Comparison of ENCODE assay signal across 8 cellular contexts in genomic region chr19:39834287-39834841, GRCh38. TPM values are rescaled to one million over a fixed set of nuclear protein-coding genes. Genes with fewer than 3 reads are reported as not detected.
DNase-seq lines count a peak whose midpoint lies in the region; ATAC-seq lines count a peak whose summit lies in the region.

No MANE protein-coding gene starts in this region.

- peak overlapping the region; percentile 41 for H3K9ac ChIP-seq in iPS-15b (ENCODE audit: low read depth, low read length)

- peaks cover 57% of the 10 kb centered on the region for H3K36me3 Mint-ChIP-seq in activated T-helper 1 cell treated with anti-CD3 and anti-CD28 coated beads, Interleukin-12 subunit alpha, Interleukin-12 subunit beta, Interleukin-2, Interleukin-4 antibody, amounts not matched to agents 30 ng/mL and 10 ng/mL and 1 ng/mL, durations not matched to agents 14 hours and 24 hours and 36 hours (ENCODE audit: low read depth)

- DNase-seq in NCI-H82 (lab: John Stamatoyannopoulos, UW), result peak; percentile 53
- no peak for DNase-seq in NCI-H82 treated with DMSO at 0.1 percent for 48 hours (lab: John Stamatoyannopoulos, UW; ENCODE audit: unreplicated experiment)
- DNase-seq in activated T-helper 1 cell treated with anti-CD3 and anti-CD28 coated beads, Interleukin-12 subunit alpha, Interleukin-12 subunit beta, Interleukin-2, Interleukin-4 antibody, amounts not matched to agents 30 ng/mL and 10 ng/mL and 1 ng/mL, durations not matched to agents 14 hours and 24 hours and 36 hours (ENCODE audit: low spot score), result no peak
- no peak for DNase-seq in stimulated activated naive CD8-positive, alpha-beta T cell treated with anti-CD3 and anti-CD28 coated beads, Interleukin-15, amount 100 ng/mL, for 72 hours
- no peak for DNase-seq in T1000 (lab: John Stamatoyannopoulos, UW)
- DNase-seq in SKM-1 (lab: John Stamatoyannopoulos, UW; ENCODE audit: unreplicated experiment), result no peak
- no peak for DNase-seq in NCI-H146 treated with DMSO at 0.1 percent for 48 hours (lab: John Stamatoyannopoulos, UW; ENCODE audit: unreplicated experiment)

- H3K4me1 Mint-ChIP-seq in activated T-helper 1 cell treated with anti-CD3 and anti-CD28 coated beads, Interleukin-12 subunit alpha, Interleukin-12 subunit beta, Interleukin-2, Interleukin-4 antibody, amounts not matched to agents 30 ng/mL and 10 ng/mL and 1 ng/mL, durations not matched to agents 14 hours and 24 hours and 36 hours (ENCODE audit: low read depth), result peaks cover 32% of the 10 kb centered on the region
- peaks cover 48% of the 10 kb centered on the region for H3K4me1 Mint-ChIP-seq in stimulated activated naive CD8-positive, alpha-beta T cell treated with anti-CD3 and anti-CD28 coated beads, Interleukin-15, amount 100 ng/mL, for 72 hours

- no peak for ATAC-seq in stimulated activated naive CD8-positive, alpha-beta T cell treated with anti-CD3 and anti-CD28 coated beads, Interleukin-15, amount 100 ng/mL, for 72 hours

- no peaks in the 10 kb centered on the region for H3K9me3 ChIP-seq in iPS-15b (ENCODE audit: control insufficient read depth, insufficient read depth, low read length)

- no peaks in the 10 kb centered on the region for H3K27me3 ChIP-seq in iPS-15b (ENCODE audit: control insufficient read depth, insufficient read depth, low read length)

- intact Hi-C loops in activated T-helper 1 cell treated with anti-CD3 and anti-CD28 coated beads, Interleukin-12 subunit alpha, Interleukin-12 subunit beta, Interleukin-2, Interleukin-4 antibody, amounts not matched to agents 30 ng/mL and 10 ng/mL and 1 ng/mL, durations not matched to agents 14 hours and 24 hours and 36 hours (cut with micrococcal nuclease), result loop anchor here (1.0 kb wide), 1 partner anchor 12 kb away; the partner anchor contains the start of gene FBL

- H3K27me3 Mint-ChIP-seq in activated T-helper 1 cell treated with anti-CD3 and anti-CD28 coated beads, Interleukin-12 subunit alpha, Interleukin-12 subunit beta, Interleukin-2, Interleukin-4 antibody, amounts not matched to agents 30 ng/mL and 10 ng/mL and 1 ng/mL, durations not matched to agents 14 hours and 24 hours and 36 hours (ENCODE audit: insufficient read depth), result no peaks in the 10 kb centered on the region
- H3K27me3 Mint-ChIP-seq in stimulated activated naive CD8-positive, alpha-beta T cell treated with anti-CD3 and anti-CD28 coated beads, Interleukin-15, amount 100 ng/mL, for 72 hours, result no peaks in the 10 kb centered on the region

- H3K4me3 ChIP-seq in iPS-15b (ENCODE audit: low read depth, low read length), result no peak overlapping the region

- peak overlapping the region; percentile 78 for H3K27ac Mint-ChIP-seq in activated T-helper 1 cell treated with anti-CD3 and anti-CD28 coated beads, Interleukin-12 subunit alpha, Interleukin-12 subunit beta, Interleukin-2, Interleukin-4 antibody, amounts not matched to agents 30 ng/mL and 10 ng/mL and 1 ng/mL, durations not matched to agents 14 hours and 24 hours and 36 hours
- peak overlapping the region; percentile 19 to 85 for H3K27ac Mint-ChIP-seq in stimulated activated naive CD8-positive, alpha-beta T cell treated with anti-CD3 and anti-CD28 coated beads, Interleukin-15, amount 100 ng/mL, for 72 hours

- H3K9me3 Mint-ChIP-seq in activated T-helper 1 cell treated with anti-CD3 and anti-CD28 coated beads, Interleukin-12 subunit alpha, Interleukin-12 subunit beta, Interleukin-2, Interleukin-4 antibody, amounts not matched to agents 30 ng/mL and 10 ng/mL and 1 ng/mL, durations not matched to agents 14 hours and 24 hours and 36 hours, result no peaks in the 10 kb centered on the region
- H3K9me3 Mint-ChIP-seq in stimulated activated naive CD8-positive, alpha-beta T cell treated with anti-CD3 and anti-CD28 coated beads, Interleukin-15, amount 100 ng/mL, for 72 hours, result no peaks in the 10 kb centered on the region

- H3K36me3 ChIP-seq in iPS-15b (ENCODE audit: control insufficient read depth, insufficient read depth, low read length), result peaks cover 50% of the 10 kb centered on the region

- H3K4me3 Mint-ChIP-seq in activated T-helper 1 cell treated with anti-CD3 and anti-CD28 coated beads, Interleukin-12 subunit alpha, Interleukin-12 subunit beta, Interleukin-2, Interleukin-4 antibody, amounts not matched to agents 30 ng/mL and 10 ng/mL and 1 ng/mL, durations not matched to agents 14 hours and 24 hours and 36 hours, result peak overlapping the region; percentile 69
- peak overlapping the region; percentile 71 to 88 for H3K4me3 Mint-ChIP-seq in stimulated activated naive CD8-positive, alpha-beta T cell treated with anti-CD3 and anti-CD28 coated beads, Interleukin-15, amount 100 ng/mL, for 72 hours

- H3K4me1 ChIP-seq in iPS-15b (ENCODE audit: control insufficient read depth, insufficient read depth, low read length), result peaks cover 6% of the 10 kb centered on the region

RNA-seq across cellular contexts. Expression of gene DYRK1B, which starts 0.4 kb away (rescaled TPM):
- total RNA-seq in activated T-helper 1 cell treated with anti-CD3 and anti-CD28 coated beads, Interleukin-12 subunit alpha, Interleukin-12 subunit beta, Interleukin-2, Interleukin-4 antibody, amounts not matched to agents 30 ng/mL and 10 ng/mL and 1 ng/mL, durations not matched to agents 14 hours and 24 hours and 36 hours, result 4.2 and 5.5 TPM in 2 replicates

RNA-seq across cellular contexts. Expression of gene FBL, which starts 11.8 kb away (rescaled TPM):
- total RNA-seq in activated T-helper 1 cell treated with anti-CD3 and anti-CD28 coated beads, Interleukin-12 subunit alpha, Interleukin-12 subunit beta, Interleukin-2, Interleukin-4 antibody, amounts not matched to agents 30 ng/mL and 10 ng/mL and 1 ng/mL, durations not matched to agents 14 hours and 24 hours and 36 hours, result 526 and 528 TPM in 2 replicates

RNA-seq across cellular contexts. Expression of gene LEUTX, which starts 55.7 kb away (rescaled TPM):
- not detected in 2 replicates for total RNA-seq in activated T-helper 1 cell treated with anti-CD3 and anti-CD28 coated beads, Interleukin-12 subunit alpha, Interleukin-12 subunit beta, Interleukin-2, Interleukin-4 antibody, amounts not matched to agents 30 ng/mL and 10 ng/mL and 1 ng/mL, durations not matched to agents 14 hours and 24 hours and 36 hours
